In the genomic region with DNA sequence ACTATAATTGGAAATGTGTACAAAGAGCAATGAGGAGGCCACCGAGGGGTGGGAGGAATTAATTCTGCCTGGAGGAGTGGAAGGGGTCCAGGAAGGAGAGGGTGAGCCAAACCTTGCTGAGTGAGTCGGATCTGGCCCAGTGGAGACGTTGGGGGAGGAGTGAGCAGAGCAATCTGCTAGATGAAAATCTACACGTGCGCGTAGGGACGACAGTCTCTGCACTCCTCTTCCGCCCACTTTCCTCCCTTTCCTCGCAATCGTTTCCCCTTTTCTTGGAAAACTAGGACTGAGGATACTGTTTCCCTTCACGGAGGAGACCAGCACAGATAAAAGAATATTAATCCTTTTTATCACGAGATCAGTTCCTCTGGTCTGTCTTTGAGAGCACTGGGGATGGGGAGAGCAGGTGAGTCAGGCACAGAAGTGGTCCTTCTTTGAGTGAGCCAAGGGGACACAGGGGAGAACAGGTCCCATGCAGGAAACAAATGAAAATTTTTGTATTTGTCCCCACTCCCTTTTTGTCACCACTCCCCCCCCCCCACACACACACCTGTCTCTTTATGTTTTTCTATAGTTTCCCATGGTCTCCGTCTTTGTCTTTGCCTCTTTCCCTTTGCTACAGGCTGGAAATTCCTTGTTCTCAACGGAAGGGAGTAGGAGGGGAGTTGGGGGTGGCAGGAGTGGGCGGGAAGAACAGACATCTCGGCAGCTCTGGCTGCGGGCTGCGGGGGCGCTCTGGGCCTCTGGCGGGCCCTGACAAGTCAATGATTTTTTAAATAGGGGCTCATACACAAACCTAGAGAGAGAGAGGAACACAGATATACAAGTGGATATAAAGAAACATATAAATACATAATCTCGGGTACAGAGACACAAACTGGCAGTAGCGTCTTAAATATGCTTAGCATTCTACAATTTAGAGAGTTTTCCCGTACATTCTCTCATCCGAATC, we compare ENCODE assay signal across 7 cellular contexts. TPM values are rescaled to one million over a fixed set of nuclear protein-coding genes. Genes with fewer than 3 reads are reported as not detected.
A peak's percentile ranks its signal among the peaks of the same experiment; 100 is the strongest.
DNase-seq lines count a peak whose midpoint lies in the region; ATAC-seq and TF ChIP-seq lines count a peak whose summit lies in the region.

No MANE protein-coding gene starts in this region.

- H3K27ac Mint-ChIP-seq in activated CD4-positive, alpha-beta T cell treated with anti-CD3 and anti-CD28 coated beads, Interleukin-2, amount 10 ng/mL, durations not matched to agents 24 days and 14 days = peak overlapping the region; percentile 97
- peak overlapping the region; percentile 96 for H3K27ac Mint-ChIP-seq in effector memory CD8-positive, alpha-beta T cell
- peak overlapping the region; percentile 94 for H3K27ac Mint-ChIP-seq in stimulated activated naive CD8-positive, alpha-beta T cell treated with anti-CD3 and anti-CD28 coated beads, Interleukin-15, Interleukin-2, amounts not matched to agents 100 ng/mL and 50 ng/mL, for 24 hours

- DNase-seq in GM12864 (ENCODE audit: low read depth) = no peak
- DNase-seq in NAMALWA (ENCODE audit: low spot score) = peak; percentile 76
- DNase-seq in activated CD4-positive, alpha-beta T cell treated with anti-CD3 and anti-CD28 coated beads, Interleukin-2, amount 10 ng/mL, durations not matched to agents 24 days and 14 days = peak; percentile 78
- DNase-seq in effector memory CD8-positive, alpha-beta T cell = peak in 1 of 3 experiments; percentile 31
- peak; percentile 50 for DNase-seq in midbrain (lab: John Stamatoyannopoulos, UW)

- no peaks in the 10 kb centered on the region for H3K9me3 Mint-ChIP-seq in activated CD4-positive, alpha-beta T cell treated with anti-CD3 and anti-CD28 coated beads, Interleukin-2, amount 10 ng/mL, durations not matched to agents 24 days and 14 days
- no peaks in the 10 kb centered on the region for H3K9me3 Mint-ChIP-seq in effector memory CD8-positive, alpha-beta T cell
- no peaks in the 10 kb centered on the region for H3K9me3 Mint-ChIP-seq in stimulated activated naive CD8-positive, alpha-beta T cell treated with anti-CD3 and anti-CD28 coated beads, Interleukin-15, Interleukin-2, amounts not matched to agents 100 ng/mL and 50 ng/mL, for 24 hours

- H3K36me3 Mint-ChIP-seq in activated CD4-positive, alpha-beta T cell treated with anti-CD3 and anti-CD28 coated beads, Interleukin-2, amount 10 ng/mL, durations not matched to agents 24 days and 14 days (ENCODE audit: low read depth) = peaks cover 18% of the 10 kb centered on the region
- H3K36me3 Mint-ChIP-seq in effector memory CD8-positive, alpha-beta T cell (ENCODE audit: insufficient read depth) = peaks cover 14% of the 10 kb centered on the region
- peaks cover 15% of the 10 kb centered on the region for H3K36me3 Mint-ChIP-seq in stimulated activated naive CD8-positive, alpha-beta T cell treated with anti-CD3 and anti-CD28 coated beads, Interleukin-15, Interleukin-2, amounts not matched to agents 100 ng/mL and 50 ng/mL, for 24 hours (ENCODE audit: low read depth)

- TF ChIP-seq CTCF in GM12864 (IDR thresholded peaks at IDR 0.05; ENCODE audit: low read depth, low read length, missing control alignments) = peak; percentile 31

- H3K4me3 Mint-ChIP-seq in activated CD4-positive, alpha-beta T cell treated with anti-CD3 and anti-CD28 coated beads, Interleukin-2, amount 10 ng/mL, durations not matched to agents 24 days and 14 days = peak overlapping the region; percentile 87
- peak overlapping the region; percentile 93 to 95 for H3K4me3 Mint-ChIP-seq in effector memory CD8-positive, alpha-beta T cell
- peak overlapping the region; percentile 88 for H3K4me3 Mint-ChIP-seq in stimulated activated naive CD8-positive, alpha-beta T cell treated with anti-CD3 and anti-CD28 coated beads, Interleukin-15, Interleukin-2, amounts not matched to agents 100 ng/mL and 50 ng/mL, for 24 hours

- peak overlapping the region; percentile 81 for H3K4me3 ChIP-seq in GM12864 (ENCODE audit: low read depth, low read length)

- H3K4me1 Mint-ChIP-seq in activated CD4-positive, alpha-beta T cell treated with anti-CD3 and anti-CD28 coated beads, Interleukin-2, amount 10 ng/mL, durations not matched to agents 24 days and 14 days = peaks cover 54% of the 10 kb centered on the region
- peaks cover 32 to 36% of the 10 kb centered on the region in 2 donors for H3K4me1 Mint-ChIP-seq in effector memory CD8-positive, alpha-beta T cell (ENCODE audit: low read depth in 2 of 2)
- H3K4me1 Mint-ChIP-seq in stimulated activated naive CD8-positive, alpha-beta T cell treated with anti-CD3 and anti-CD28 coated beads, Interleukin-15, Interleukin-2, amounts not matched to agents 100 ng/mL and 50 ng/mL, for 24 hours (ENCODE audit: low read depth) = peaks cover 52% of the 10 kb centered on the region

- ATAC-seq in effector memory CD8-positive, alpha-beta T cell (replicated peaks) = peak; percentile 7
- no peak for ATAC-seq in GM19023 (IDR thresholded peaks at IDR 0.05; ENCODE audit: unreplicated experiment)

- intact Hi-C loops in activated CD4-positive, alpha-beta T cell treated with anti-CD3 and anti-CD28 coated beads, Interleukin-2, amount 10 ng/mL, durations not matched to agents 24 days and 14 days (cut with micrococcal nuclease) = loop anchor here (2.0 to 5.0 kb wide), 2 partner anchors 397 to 449 kb away; partner anchors contain the start of gene PTGES3

- no peaks in the 10 kb centered on the region for H3K27me3 Mint-ChIP-seq in activated CD4-positive, alpha-beta T cell treated with anti-CD3 and anti-CD28 coated beads, Interleukin-2, amount 10 ng/mL, durations not matched to agents 24 days and 14 days
- no peaks in the 10 kb centered on the region for H3K27me3 Mint-ChIP-seq in effector memory CD8-positive, alpha-beta T cell
- no peaks in the 10 kb centered on the region for H3K27me3 Mint-ChIP-seq in stimulated activated naive CD8-positive, alpha-beta T cell treated with anti-CD3 and anti-CD28 coated beads, Interleukin-15, Interleukin-2, amounts not matched to agents 100 ng/mL and 50 ng/mL, for 24 hours

RNA-seq across cellular contexts. Expression of gene NAB2, which starts 2.6 kb away (rescaled TPM):
- total RNA-seq in activated CD4-positive, alpha-beta T cell treated with anti-CD3 and anti-CD28 coated beads, Interleukin-2, amount 10 ng/mL, durations not matched to agents 24 days and 14 days = 70.5 and 76.7 TPM in 2 replicates

RNA-seq across cellular contexts. Expression of gene NEMP1, which starts 7.7 kb away (rescaled TPM):
- 77.0 and 80.6 TPM in 2 replicates for total RNA-seq in activated CD4-positive, alpha-beta T cell treated with anti-CD3 and anti-CD28 coated beads, Interleukin-2, amount 10 ng/mL, durations not matched to agents 24 days and 14 days

RNA-seq across cellular contexts. Expression of gene STAT6, which starts 24.9 kb away (rescaled TPM):
- 304 and 319 TPM in 2 replicates for total RNA-seq in activated CD4-positive, alpha-beta T cell treated with anti-CD3 and anti-CD28 coated beads, Interleukin-2, amount 10 ng/mL, durations not matched to agents 24 days and 14 days

RNA-seq across cellular contexts. Expression of gene MYO1A, which starts 36.3 kb away (rescaled TPM):
- total RNA-seq in activated CD4-positive, alpha-beta T cell treated with anti-CD3 and anti-CD28 coated beads, Interleukin-2, amount 10 ng/mL, durations not matched to agents 24 days and 14 days = 1.7 TPM in 2 replicates

RNA-seq across cellular contexts. Expression of gene LRP1, which starts 42.0 kb away (rescaled TPM):
- 0.28 and 0.93 TPM in 2 replicates for total RNA-seq in activated CD4-positive, alpha-beta T cell treated with anti-CD3 and anti-CD28 coated beads, Interleukin-2, amount 10 ng/mL, durations not matched to agents 24 days and 14 days
